In genomic region chr10:20144268-20144667, GRCh38 we compare ENCODE assay signal across 27 cellular contexts.
"Had no signal": no experiment of that assay in that cellular context is flagged by ENCODE, and none has a peak within 500 bp of the region (broad histone marks: within the 10 kb centered on the region; RNA-seq: fewer than 3 reads in every experiment).

No MANE protein-coding gene starts in this region.

- H3K36me3 Mint-ChIP-seq: activated CD4-positive, alpha-beta memory T cell treated with anti-CD3 and anti-CD28 coated beads for 36 hours; activated CD8-positive, alpha-beta memory T cell treated with anti-CD3 and anti-CD28 coated beads, Interleukin-2, amount 10 ng/mL, durations not matched to agents 7 days and 5 days; activated naive CD8-positive, alpha-beta T cell had no signal

- H3K4me3 Mint-ChIP-seq: activated B cell treated with CpG ODN at 0.5 μM for 24 hours; activated CD4-positive, alpha-beta memory T cell treated with anti-CD3 and anti-CD28 coated beads for 36 hours; activated CD4-positive, alpha-beta T cell treated with anti-CD3 and anti-CD28 coated beads, Interleukin-2, amount 10 ng/mL, durations not matched to agents 24 days and 14 days; activated CD8-positive, alpha-beta memory T cell treated with anti-CD3 and anti-CD28 coated beads, Interleukin-2, amount 10 ng/mL, durations not matched to agents 7 days and 5 days; activated CD8-positive, alpha-beta T cell treated with anti-CD3 and anti-CD28 coated beads, Interleukin-2, amount 10 ng/mL, durations not matched to agents 7 days and 5 days; activated naive CD8-positive, alpha-beta T cell; activated T-cell treated with anti-CD3 and anti-CD28 coated beads, Interleukin-2, amount 50 U/mL, for 72 hours had no signal

- DNase-seq: activated B cell treated with CpG ODN at 0.5 μM for 24 hours; activated CD4-positive, alpha-beta memory T cell treated with anti-CD3 and anti-CD28 coated beads for 36 hours; activated CD4-positive, alpha-beta T cell treated with anti-CD3 and anti-CD28 coated beads, Interleukin-2, amount 10 ng/mL, durations not matched to agents 24 days and 14 days; activated CD8-positive, alpha-beta memory T cell treated with anti-CD3 and anti-CD28 coated beads, Interleukin-2, amount 10 ng/mL, durations not matched to agents 7 days and 5 days; activated CD8-positive, alpha-beta memory T cell treated with anti-CD3 and anti-CD28 coated beads, Interleukin-2, amount 50 U/mL, for 4 hours; activated CD8-positive, alpha-beta T cell treated with anti-CD3 and anti-CD28 coated beads, Interleukin-2, amount 10 ng/mL, durations not matched to agents 7 days and 5 days; activated gamma-delta T cell treated with Interleukin-2 at 50 U/mL for 16 hours; activated naive CD4-positive, alpha-beta T cell treated with anti-CD3 and anti-CD28 coated beads, Interleukin-2, amount 50 U/mL, for 16 hours; activated naive CD4-positive, alpha-beta T cell treated with Interleukin-2 at 50 U/mL for 16 hours; activated T-cell treated with anti-CD3 and anti-CD28 coated beads, Interleukin-2, amount 50 U/mL, for 1 hour; activated T-cell treated with anti-CD3 and anti-CD28 coated beads, Interleukin-2, amount 50 U/mL, for 72 hours; amniotic stem cell; anterior cingulate cortex; brain microvascular endothelial cell; central memory CD4-positive, alpha-beta T cell; cerebellar nuclear complex; colonic mucosa; effector CD8-positive, alpha-beta T cell; erythroblast; foreskin fibroblast; glutamatergic neuron; heart left ventricle; T-helper 2 cell; WERI-Rb-1 had no signal

- H3K36me3 ChIP-seq: brain microvascular endothelial cell, cardiac muscle cell, colonic mucosa, WERI-Rb-1 had no signal

- H3K4me1 ChIP-seq: colonic mucosa, heart left ventricle had no signal

- ATAC-seq: activated CD4-positive, CD25-positive, alpha-beta regulatory T cell treated with anti-CD3 and anti-CD28 coated beads, Interleukin-2, amount 50 U/mL, for 24 hours; activated CD8-positive, alpha-beta memory T cell treated with anti-CD3 and anti-CD28 coated beads, Interleukin-2, amount 10 ng/mL, durations not matched to agents 7 days and 5 days; activated CD8-positive, alpha-beta T cell treated with anti-CD3 and anti-CD28 coated beads, Interleukin-2, amount 10 ng/mL, durations not matched to agents 7 days and 5 days; activated T-cell treated with anti-CD3 and anti-CD28 coated beads, Interleukin-2, amount 50 U/mL, for 72 hours; heart left ventricle had no signal

- H3K27me3 ChIP-seq: brain microvascular endothelial cell, cardiac muscle cell, colonic mucosa, heart left ventricle had no signal

- H3K4me3 ChIP-seq: cardiac muscle cell, colonic mucosa, heart left ventricle had no signal

- H3K27ac ChIP-seq: brain microvascular endothelial cell, cardiac muscle cell, colonic mucosa, heart left ventricle, WERI-Rb-1 had no signal

- H3K27ac Mint-ChIP-seq: activated B cell treated with CpG ODN at 0.5 μM for 24 hours; activated CD4-positive, alpha-beta memory T cell treated with anti-CD3 and anti-CD28 coated beads for 36 hours; activated CD4-positive, alpha-beta T cell treated with anti-CD3 and anti-CD28 coated beads, Interleukin-2, amount 10 ng/mL, durations not matched to agents 24 days and 14 days; activated CD8-positive, alpha-beta memory T cell treated with anti-CD3 and anti-CD28 coated beads, Interleukin-2, amount 10 ng/mL, durations not matched to agents 7 days and 5 days; activated CD8-positive, alpha-beta T cell treated with anti-CD3 and anti-CD28 coated beads, Interleukin-2, amount 10 ng/mL, durations not matched to agents 7 days and 5 days; activated naive CD8-positive, alpha-beta T cell; activated T-cell treated with anti-CD3 and anti-CD28 coated beads, Interleukin-2, amount 50 U/mL, for 72 hours had no signal

- H3K4me1 Mint-ChIP-seq: activated B cell treated with CpG ODN at 0.5 μM for 24 hours; activated CD4-positive, alpha-beta T cell treated with anti-CD3 and anti-CD28 coated beads, Interleukin-2, amount 10 ng/mL, durations not matched to agents 24 days and 14 days; activated CD8-positive, alpha-beta memory T cell treated with anti-CD3 and anti-CD28 coated beads, Interleukin-2, amount 10 ng/mL, durations not matched to agents 7 days and 5 days had no signal

- H3K9me3 Mint-ChIP-seq: activated CD4-positive, alpha-beta T cell treated with anti-CD3 and anti-CD28 coated beads, Interleukin-2, amount 10 ng/mL, durations not matched to agents 24 days and 14 days had no signal

- H3K27me3 Mint-ChIP-seq: activated B cell treated with CpG ODN at 0.5 μM for 24 hours; activated CD4-positive, alpha-beta memory T cell treated with anti-CD3 and anti-CD28 coated beads for 36 hours; activated CD4-positive, alpha-beta T cell treated with anti-CD3 and anti-CD28 coated beads, Interleukin-2, amount 10 ng/mL, durations not matched to agents 24 days and 14 days; activated CD8-positive, alpha-beta memory T cell treated with anti-CD3 and anti-CD28 coated beads, Interleukin-2, amount 10 ng/mL, durations not matched to agents 7 days and 5 days; activated naive CD8-positive, alpha-beta T cell had no signal

- H3K9me3 ChIP-seq: colonic mucosa, heart left ventricle had no signal
